1 cellular context compared by ENCODE assay signal in genomic region chr6:431504-431903, GRCh38.
TF ChIP-seq lines count a peak whose summit lies in the region.

No MANE protein-coding gene starts in this region.

TF ChIP-seq in HCT116, 20 proteins besides CTCF, POLR2A, EP300 and RAD21 (continued from another document):
- TF ChIP-seq EZH2phosphoT487 (IDR thresholded peaks at IDR 0.05; ENCODE audit: borderline replicate concordance) (no peak), POLR2AphosphoS5 (IDR thresholded peaks at IDR 0.05; ENCODE audit: low read depth, low read length) (no peak), TCF7L2 (IDR thresholded peaks at IDR 0.05; ENCODE audit: borderline replicate concordance, extremely low read depth, insufficient read depth, insufficient read length) (no peak), EZH2 (IDR thresholded peaks at IDR 0.05) (no peak), SIN3A (IDR thresholded peaks at IDR 0.05; ENCODE audit: low read depth) (no peak)
